1 cellular context compared by ENCODE assay signal in the genomic region with DNA sequence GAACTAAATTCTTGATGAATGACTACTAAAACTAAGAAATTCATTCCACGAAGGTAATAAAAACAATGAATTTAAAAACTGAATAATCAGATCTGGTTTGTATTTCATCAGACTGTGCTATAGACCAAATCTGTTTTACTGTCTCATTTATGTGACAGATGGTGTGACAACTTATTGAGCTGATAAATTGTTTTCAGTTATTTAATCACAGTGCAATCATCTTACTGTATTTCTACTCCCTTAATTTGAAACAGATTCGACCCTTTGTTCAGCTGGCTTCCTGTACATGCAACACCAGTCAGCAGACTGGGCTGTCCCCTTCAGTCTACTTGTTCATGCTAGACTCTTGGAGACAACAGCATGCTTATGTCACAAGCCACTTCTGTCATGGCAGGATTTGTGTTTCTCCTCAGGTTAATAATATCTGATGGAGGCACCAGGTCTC.
A peak's percentile ranks its signal among the peaks of the same experiment; 100 is the strongest.
TF ChIP-seq lines count a peak whose summit lies in the region.

No MANE protein-coding gene starts in this region.

TF ChIP-seq in SK-N-SH treated with all-trans-retinoic acid at 6 μM for 48 hours, 23 proteins besides CTCF, POLR2A, EP300 and RAD21 (continued from another document):
- TF ChIP-seq, protein P1, sequence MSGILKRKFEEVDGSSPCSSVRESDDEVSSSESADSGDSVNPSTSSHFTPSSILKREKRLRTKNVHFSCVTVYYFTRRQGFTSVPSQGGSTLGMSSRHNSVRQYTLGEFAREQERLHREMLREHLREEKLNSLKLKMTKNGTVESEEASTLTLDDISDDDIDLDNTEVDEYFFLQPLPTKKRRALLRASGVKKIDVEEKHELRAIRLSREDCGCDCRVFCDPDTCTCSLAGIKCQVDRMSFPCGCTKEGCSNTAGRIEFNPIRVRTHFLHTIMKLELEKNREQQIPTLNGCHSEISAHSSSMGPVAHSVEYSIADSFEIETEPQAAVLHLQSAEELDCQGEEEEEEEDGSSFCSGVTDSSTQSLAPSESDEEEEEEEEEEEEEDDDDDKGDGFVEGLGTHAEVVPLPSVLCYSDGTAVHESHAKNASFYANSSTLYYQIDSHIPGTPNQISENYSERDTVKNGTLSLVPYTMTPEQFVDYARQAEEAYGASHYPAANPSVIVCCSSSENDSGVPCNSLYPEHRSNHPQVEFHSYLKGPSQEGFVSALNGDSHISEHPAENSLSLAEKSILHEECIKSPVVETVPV (CRISPR knock-in tag; IDR thresholded peaks at IDR 0.05) = peak; percentile 81; the same call in 1 of the 2 replicates
- peak; percentile 64 for TF ChIP-seq ZC3H10 (CRISPR knock-in tag; IDR thresholded peaks at IDR 0.05)
- TF ChIP-seq OSR1 (CRISPR knock-in tag; IDR thresholded peaks at IDR 0.05) = no peak
- peak; percentile 85 for TF ChIP-seq ISL1 (CRISPR knock-in tag; IDR thresholded peaks at IDR 0.05)
